8 cellular contexts compared by ENCODE assay signal in genomic region chr10:99658622-99659030, GRCh38. TPM values are rescaled to one million over a fixed set of nuclear protein-coding genes. Genes with fewer than 3 reads are reported as not detected.
DNase-seq lines count a peak whose midpoint lies in the region; TF ChIP-seq lines count a peak whose summit lies in the region.

No MANE protein-coding gene starts in this region.

- peak; percentile 26 for DNase-seq in NCI-H460 (ENCODE audit: extremely low read depth, low read depth)
- DNase-seq in activated T-helper 1 cell treated with anti-CD3 and anti-CD28 coated beads, Interleukin-12 subunit alpha, Interleukin-12 subunit beta, Interleukin-2, Interleukin-4 antibody, amounts not matched to agents 30 ng/mL and 10 ng/mL and 1 ng/mL, durations not matched to agents 14 hours and 24 hours and 36 hours (ENCODE audit: low spot score): peak; percentile 16
- peak in 33 of 42 donors; percentile 0 to 50 (median 16) for DNase-seq in head of caudate nucleus
- peak; percentile 13 to 40 for DNase-seq in trophoblast cell
- peak; percentile 19 to 24 for DNase-seq in uterus
- DNase-seq in NCI-H187 treated with DMSO at 0.1 percent for 48 hours (lab: John Stamatoyannopoulos, UW): no peak
- no peak for DNase-seq in NOMO-1 treated with DMSO at 0.1 percent for 48 hours (lab: John Stamatoyannopoulos, UW; ENCODE audit: unreplicated experiment)

- H3K4me2 ChIP-seq in trophoblast cell (ENCODE audit: low read length): peak overlapping the region; percentile 87

- H3K9me3 ChIP-seq in trophoblast cell (ENCODE audit: insufficient read depth, low read depth, low read length): no peaks in the 10 kb centered on the region
- no peaks in the 10 kb centered on the region for H3K9me3 ChIP-seq in uterus

- H3K36me3 Mint-ChIP-seq in activated T-helper 1 cell treated with anti-CD3 and anti-CD28 coated beads, Interleukin-12 subunit alpha, Interleukin-12 subunit beta, Interleukin-2, Interleukin-4 antibody, amounts not matched to agents 30 ng/mL and 10 ng/mL and 1 ng/mL, durations not matched to agents 14 hours and 24 hours and 36 hours (ENCODE audit: low read depth): peaks cover 3% of the 10 kb centered on the region

- peak overlapping the region; percentile 75; the same call in 1 of the 2 replicates for H3K4me3 ChIP-seq in GM08714 (ENCODE audit: low read length)
- peak overlapping the region; percentile 84 for H3K4me3 ChIP-seq in trophoblast cell (ENCODE audit: low read depth, low read length)
- H3K4me3 ChIP-seq in uterus: peak overlapping the region; percentile 55 to 80

- no peak overlapping the region for H3K18ac ChIP-seq in trophoblast cell (ENCODE audit: low read length)

- peak overlapping the region; percentile 91 for H3K27ac Mint-ChIP-seq in activated T-helper 1 cell treated with anti-CD3 and anti-CD28 coated beads, Interleukin-12 subunit alpha, Interleukin-12 subunit beta, Interleukin-2, Interleukin-4 antibody, amounts not matched to agents 30 ng/mL and 10 ng/mL and 1 ng/mL, durations not matched to agents 14 hours and 24 hours and 36 hours

- peak overlapping the region; percentile 38 for H4K91ac ChIP-seq in trophoblast cell (ENCODE audit: low read depth, low read length)

- H2AFZ ChIP-seq in trophoblast cell (ENCODE audit: insufficient read depth, low read length, poor library complexity): peak overlapping the region; percentile 56

- peaks cover 17% of the 10 kb centered on the region for H3K4me1 Mint-ChIP-seq in activated T-helper 1 cell treated with anti-CD3 and anti-CD28 coated beads, Interleukin-12 subunit alpha, Interleukin-12 subunit beta, Interleukin-2, Interleukin-4 antibody, amounts not matched to agents 30 ng/mL and 10 ng/mL and 1 ng/mL, durations not matched to agents 14 hours and 24 hours and 36 hours (ENCODE audit: low read depth)

- no peak overlapping the region for H3K23ac ChIP-seq in trophoblast cell (ENCODE audit: low read length)

- no peak overlapping the region for H2AK5ac ChIP-seq in trophoblast cell (ENCODE audit: low read length)

- peaks cover 19% of the 10 kb centered on the region for H3K27me3 Mint-ChIP-seq in activated T-helper 1 cell treated with anti-CD3 and anti-CD28 coated beads, Interleukin-12 subunit alpha, Interleukin-12 subunit beta, Interleukin-2, Interleukin-4 antibody, amounts not matched to agents 30 ng/mL and 10 ng/mL and 1 ng/mL, durations not matched to agents 14 hours and 24 hours and 36 hours (ENCODE audit: insufficient read depth)

- H3K27ac ChIP-seq in trophoblast cell (ENCODE audit: low read depth, low read length): no peak overlapping the region
- no peak overlapping the region for H3K27ac ChIP-seq in uterus

- H3K14ac ChIP-seq in trophoblast cell (ENCODE audit: low read length): no peak overlapping the region

- H3K36me3 ChIP-seq in trophoblast cell (ENCODE audit: control insufficient read depth in 1 of 2, insufficient read depth in 2 of 2, low read length in 2 of 2) (peaks cover 2 to 3% of the 10 kb centered on the region in 2 experiments), uterus (no peaks in the 10 kb centered on the region)

- TF ChIP-seq POLR2A in uterus (IDR thresholded peaks at IDR 0.05): no peak

- no peaks in the 10 kb centered on the region for H3K9me3 Mint-ChIP-seq in activated T-helper 1 cell treated with anti-CD3 and anti-CD28 coated beads, Interleukin-12 subunit alpha, Interleukin-12 subunit beta, Interleukin-2, Interleukin-4 antibody, amounts not matched to agents 30 ng/mL and 10 ng/mL and 1 ng/mL, durations not matched to agents 14 hours and 24 hours and 36 hours

- H3K79me2 ChIP-seq in trophoblast cell (ENCODE audit: control insufficient read depth, insufficient read depth, low read length, poor library complexity): peaks cover 5% of the 10 kb centered on the region

- intact Hi-C loops in activated T-helper 1 cell treated with anti-CD3 and anti-CD28 coated beads, Interleukin-12 subunit alpha, Interleukin-12 subunit beta, Interleukin-2, Interleukin-4 antibody, amounts not matched to agents 30 ng/mL and 10 ng/mL and 1 ng/mL, durations not matched to agents 14 hours and 24 hours and 36 hours (cut with micrococcal nuclease): loop anchor here (1.0 kb wide), 3 partner anchors 38 to 228 kb away; partner anchors contain the start of genes GOT1 and SLC25A28
- intact Hi-C loops in head of caudate nucleus (cut with DNase I): no loop called here
- intact Hi-C loops in uterus (cut with DNase I; ENCODE audit: low total_unique reads): no loop called here

- TF ChIP-seq CTCF in uterus (IDR thresholded peaks at IDR 0.05): no peak

- H3K79me1 ChIP-seq in trophoblast cell (ENCODE audit: low read length): peaks cover 5% of the 10 kb centered on the region

- no peak overlapping the region for H2BK12ac ChIP-seq in trophoblast cell (ENCODE audit: low read length)

- no peak overlapping the region for H2BK120ac ChIP-seq in trophoblast cell (ENCODE audit: insufficient read depth, low read length, poor library complexity)

- no peak overlapping the region for H2BK5ac ChIP-seq in trophoblast cell (ENCODE audit: low read depth, low read length, poor library complexity)

- peak overlapping the region; percentile 49 for H4K8ac ChIP-seq in trophoblast cell (ENCODE audit: low read depth, low read length)

- no peak overlapping the region for H4K12ac ChIP-seq in trophoblast cell (ENCODE audit: low read depth, low read length)

- no peak overlapping the region for H3K4ac ChIP-seq in trophoblast cell (ENCODE audit: low read depth, low read length)

- H3K9ac ChIP-seq in trophoblast cell (ENCODE audit: low read length): peak overlapping the region; percentile 61

- no peaks in the 10 kb centered on the region for H3K27me3 ChIP-seq in trophoblast cell (ENCODE audit: insufficient read depth, low read length)
- H3K27me3 ChIP-seq in uterus: no peaks in the 10 kb centered on the region

- no CpG with 5 or more reads among the region's 24 CpGs for WGBS in trophoblast cell (ENCODE audit: extremely low coverage, insufficient coverage, insufficient read length)

- H3K4me3 Mint-ChIP-seq in activated T-helper 1 cell treated with anti-CD3 and anti-CD28 coated beads, Interleukin-12 subunit alpha, Interleukin-12 subunit beta, Interleukin-2, Interleukin-4 antibody, amounts not matched to agents 30 ng/mL and 10 ng/mL and 1 ng/mL, durations not matched to agents 14 hours and 24 hours and 36 hours: peak overlapping the region; percentile 96

- peaks cover 4 to 5% of the 10 kb centered on the region in 2 experiments for H3K4me1 ChIP-seq in trophoblast cell (ENCODE audit: control insufficient read depth in 1 of 2, insufficient read depth in 2 of 2, low read length in 2 of 2)
- H3K4me1 ChIP-seq in uterus: peaks cover 0 to 5% of the 10 kb centered on the region in 2 donors

RNA-seq across cellular contexts. Expression of gene ENTPD7, which starts 0.7 kb away (rescaled TPM):
- 14.8 and 17.6 TPM in 2 replicates for total RNA-seq in NCI-H460 (2014; rRNA removed; shearing (Covaris generic))
- 3.2 and 4.8 TPM in 2 replicates for polyA plus RNA-seq in NCI-H460 (2014; cell fraction: nucleus; rRNA removed)
- 11.0 and 11.1 TPM in 2 replicates for total RNA-seq in activated T-helper 1 cell treated with anti-CD3 and anti-CD28 coated beads, Interleukin-12 subunit alpha, Interleukin-12 subunit beta, Interleukin-2, Interleukin-4 antibody, amounts not matched to agents 30 ng/mL and 10 ng/mL and 1 ng/mL, durations not matched to agents 14 hours and 24 hours and 36 hours
- 16.8 and 16.9 TPM in 2 replicates for polyA plus RNA-seq in trophoblast cell (2013)
- total RNA-seq in uterus: 10 to 100 TPM in 1 of 4 donors, 1 to 10 TPM in 2, under 1 TPM in 1; 0.26 to 25.2 (median 5.0) TPM

RNA-seq across cellular contexts. Expression of gene SLC25A28, which starts 38.4 kb away (rescaled TPM):
- total RNA-seq in NCI-H460 (2014; rRNA removed; shearing (Covaris generic)): 14.3 and 14.6 TPM in 2 replicates
- 74.7 and 145 TPM in 2 replicates for polyA plus RNA-seq in NCI-H460 (2014; cell fraction: nucleus; rRNA removed)
- 53.3 and 62.3 TPM in 2 replicates for total RNA-seq in activated T-helper 1 cell treated with anti-CD3 and anti-CD28 coated beads, Interleukin-12 subunit alpha, Interleukin-12 subunit beta, Interleukin-2, Interleukin-4 antibody, amounts not matched to agents 30 ng/mL and 10 ng/mL and 1 ng/mL, durations not matched to agents 14 hours and 24 hours and 36 hours
- polyA plus RNA-seq in trophoblast cell (2013): 22.6 and 24.6 TPM in 2 replicates
- total RNA-seq in uterus: 10 to 100 TPM; 11.0 to 72.4 (median 38.8) TPM

Comparison
In these comparisons a context has a peak if more than half of its experiments do, and no peak if none do; other contexts are left out.
1. DNase-seq: peak in NCI-H460 (single experiment), activated T-helper 1 cell treated with anti-CD3 and anti-CD28 coated beads, Interleukin-12 subunit alpha, Interleukin-12 subunit beta, Interleukin-2, Interleukin-4 antibody, amounts not matched to agents 30 ng/mL and 10 ng/mL and 1 ng/mL, durations not matched to agents 14 hours and 24 hours and 36 hours (single experiment), head of caudate nucleus (33 of 42), trophoblast cell (2 of 2) and uterus (2 of 2); none in NCI-H187 treated with DMSO at 0.1 percent for 48 hours (single experiment) and NOMO-1 treated with DMSO at 0.1 percent for 48 hours (single experiment).
2. Peak in every context shown above with its lines, with median percentiles within 50 percentile points of each other: H3K4me3 ChIP-seq.